ENCODE assay signal across 1 cellular context in genomic region chr10:91582063-91582673, GRCh38.
A peak's percentile ranks its signal among the peaks of the same experiment; 100 is the strongest.
TF ChIP-seq lines count a peak whose summit lies in the region.

No MANE protein-coding gene starts in this region.

TF ChIP-seq in liver, 16 proteins besides CTCF, POLR2A, EP300 and RAD21 (continued from another document):
- TF ChIP-seq REST (IDR thresholded peaks at IDR 0.05): no peak
- peak; percentile 66 for TF ChIP-seq SP1 (IDR thresholded peaks at IDR 0.05)
- peak; percentile 47 to 61 for TF ChIP-seq RXRA (IDR thresholded peaks at IDR 0.05)
- TF ChIP-seq NR2F2 (IDR thresholded peaks at IDR 0.05): no peak
